In genomic region chr17:66304304-66305174, GRCh38 we compare ENCODE assay signal across 8 cellular contexts. TPM values are rescaled to one million over a fixed set of nuclear protein-coding genes. Genes with fewer than 3 reads are reported as not detected.
DNase-seq lines count a peak whose midpoint lies in the region; FAIRE-seq and TF ChIP-seq lines count a peak whose summit lies in the region.

No MANE protein-coding gene starts in this region.

- H3K4ac ChIP-seq in mesendoderm (ENCODE audit: low read depth, low read length) = peak overlapping the region; percentile 48

- no peaks in the 10 kb centered on the region for H3K79me1 ChIP-seq in mesendoderm (ENCODE audit: low read length)

- H3K36me3 ChIP-seq in SJSA1 = peaks cover 38% of the 10 kb centered on the region
- no peaks in the 10 kb centered on the region for H3K36me3 ChIP-seq in bronchial epithelial cell (ENCODE audit: control insufficient read depth, insufficient read depth, low read length)
- H3K36me3 ChIP-seq in mesendoderm (ENCODE audit: control insufficient read depth, insufficient read depth, low read length) = no peaks in the 10 kb centered on the region
- H3K36me3 ChIP-seq in uterus = no peaks in the 10 kb centered on the region

- no peaks in the 10 kb centered on the region for H3K9me3 ChIP-seq in SJSA1 (replicated peaks)
- H3K9me3 ChIP-seq in uterus = no peaks in the 10 kb centered on the region

- no peak for FAIRE-seq in bronchial epithelial cell (lab: Jason Lieb, UNC)

- no peak overlapping the region for H3K23ac ChIP-seq in mesendoderm (ENCODE audit: low read length)

- H3K4me2 ChIP-seq in mesendoderm (ENCODE audit: low read length) = peak overlapping the region; percentile 9

- H3K4me1 ChIP-seq in SJSA1 (replicated peaks) (peaks cover 40% of the 10 kb centered on the region), mesendoderm (ENCODE audit: control insufficient read depth, low read depth, low read length) (peaks cover 3% of the 10 kb centered on the region), uterus (peaks cover 0 to 4% of the 10 kb centered on the region in 2 donors)

- H3K27ac ChIP-seq in SJSA1 = peak overlapping the region; percentile 61
- H3K27ac ChIP-seq in mesendoderm (ENCODE audit: low read depth, low read length) = no peak overlapping the region
- peak overlapping the region; percentile 78 to 88 for H3K27ac ChIP-seq in uterus

- H3K79me2 ChIP-seq in mesendoderm (ENCODE audit: control insufficient read depth, insufficient read depth, low read length) = no peaks in the 10 kb centered on the region

- no peak overlapping the region for H2BK120ac ChIP-seq in mesendoderm (ENCODE audit: low read depth, low read length)

- no peak overlapping the region for H4K8ac ChIP-seq in mesendoderm (ENCODE audit: low read depth, low read length)

- no CpG with 5 or more reads among the region's 14 CpGs for WGBS in mesendoderm (ENCODE audit: extremely low coverage, insufficient coverage, low lambda C conversion rate)

- no peak overlapping the region for H3K9ac ChIP-seq in mesendoderm (ENCODE audit: low read length)

- H2BK5ac ChIP-seq in mesendoderm (ENCODE audit: low read length) = no peak overlapping the region

- H3K18ac ChIP-seq in mesendoderm (ENCODE audit: low read length) = peak overlapping the region; percentile 39

- DNase-seq in activated effector memory CD4-positive, alpha-beta T cell treated with anti-CD3 and anti-CD28 coated beads, Interleukin-2, amount 50 U/mL, for 16 hours = peak; percentile 71
- no peak for DNase-seq in activated effector memory CD4-positive, alpha-beta T cell treated with Interleukin-2 at 50 U/mL for 16 hours
- DNase-seq in SJSA1 (ENCODE audit: low read depth in 1 of 2, low spot score in 2 of 2) = peak in 1 of 2 experiments; percentile 67
- DNase-seq in bronchial epithelial cell (ENCODE audit: low read depth) = no peak
- DNase-seq in mesendoderm = peak; percentile 90
- DNase-seq in uterus = no peak
- DNase-seq in SHP77 (lab: John Stamatoyannopoulos, UW) = no peak
- DNase-seq in foreskin melanocyte = no peak

- TF ChIP-seq CTCF in bronchial epithelial cell (IDR thresholded peaks at IDR 0.05; ENCODE audit: insufficient read depth, low read length, severe bottlenecking) (peak; percentile 12), uterus (IDR thresholded peaks at IDR 0.05) (no peak)

- intact Hi-C loops in uterus (cut with DNase I; ENCODE audit: low total_unique reads) = no loop called here

- H3K4me3 ChIP-seq in SJSA1 (peak overlapping the region; percentile 76), bronchial epithelial cell (ENCODE audit: low read depth, low read length) (peak overlapping the region; percentile 81), mesendoderm (ENCODE audit: low read length) (no peak overlapping the region), uterus (peak overlapping the region; percentile 60 to 64)

- no peak overlapping the region for H2AK5ac ChIP-seq in mesendoderm (ENCODE audit: low read length)

- no peak overlapping the region for H2BK15ac ChIP-seq in mesendoderm (replicated peaks; ENCODE audit: low read depth)

- TF ChIP-seq POLR2A in uterus (IDR thresholded peaks at IDR 0.05) = no peak

- H3K56ac ChIP-seq in mesendoderm (ENCODE audit: low read length) = peak overlapping the region; percentile 29

- H3K27me3 ChIP-seq in SJSA1 (replicated peaks) (no peaks in the 10 kb centered on the region), bronchial epithelial cell (ENCODE audit: control insufficient read depth, insufficient read depth, low read length) (no peaks in the 10 kb centered on the region), mesendoderm (ENCODE audit: insufficient read depth, low read length, poor library complexity) (peaks cover 12% of the 10 kb centered on the region), uterus (no peaks in the 10 kb centered on the region)

- H4K5ac ChIP-seq in mesendoderm (ENCODE audit: low read length) = no peak overlapping the region

RNA-seq across cellular contexts. Expression of gene PRKCA, which starts 2.1 kb away (rescaled TPM):
- total RNA-seq in SJSA1 (2014; rRNA removed; shearing (Covaris generic)) = 19.1 and 36.1 TPM in 2 replicates
- total RNA-seq in bronchial epithelial cell (3.1 and 4.7 TPM in 2 replicates), uterus (10 to 100 TPM in 3 of 4 donors, 1 to 10 TPM in 1; 9.0 to 76.1 (median 15.1) TPM)
- polyA plus RNA-seq in mesendoderm (2013, experiment 1 of 2) = 1.6 TPM
- 1.7 TPM for polyA plus RNA-seq in mesendoderm (2013, experiment 2 of 2)

Comparison
In these comparisons a context has a peak if more than half of its experiments do, and no peak if none do; other contexts are left out.
1. DNase-seq: peak in activated effector memory CD4-positive, alpha-beta T cell treated with anti-CD3 and anti-CD28 coated beads, Interleukin-2, amount 50 U/mL, for 16 hours (single experiment) and mesendoderm (single experiment); none in activated effector memory CD4-positive, alpha-beta T cell treated with Interleukin-2 at 50 U/mL for 16 hours (single experiment), bronchial epithelial cell (single experiment), uterus (0 of 2), SHP77 (0 of 2) and foreskin melanocyte (single experiment).